Comparison of ENCODE assay signal across 8 cellular contexts in genomic region chrX:40094041-40094899, GRCh38. TPM values are rescaled to one million over a fixed set of nuclear protein-coding genes. Genes with fewer than 3 reads are reported as not detected.
DNase-seq lines count a peak whose midpoint lies in the region; ATAC-seq lines count a peak whose summit lies in the region.

No MANE protein-coding gene starts in this region.

- ATAC-seq in sciatic nerve (peak; percentile 13), HG03025 (IDR thresholded peaks at IDR 0.05; ENCODE audit: low FRiP score, unreplicated experiment) (no peak), HG03108 (IDR thresholded peaks at IDR 0.05; ENCODE audit: unreplicated experiment) (no peak)

- H3K9me3 ChIP-seq in adipocyte (ENCODE audit: control insufficient read depth, low read length): no peaks in the 10 kb centered on the region

- DNase-seq in D341Med (ENCODE audit: low spot score) (peak; percentile 70), NCI-H2227 (lab: John Stamatoyannopoulos, UW; ENCODE audit: unreplicated experiment) (peak; percentile 73), adipocyte (ENCODE audit: low read depth) (peak; percentile 67), hypothalamus (lab: John Stamatoyannopoulos, UW) (peak in 27 of 51 donors; percentile 2 to 50 (median 18)), sciatic nerve (ENCODE audit: low spot score) (peak; percentile 69), NCI-H2081 (lab: John Stamatoyannopoulos, UW) (no peak)

- peak overlapping the region; percentile 68 for H3K9ac ChIP-seq in adipocyte (ENCODE audit: low read length)

- peak overlapping the region; percentile 79 for H3K4me3 ChIP-seq in adipocyte (ENCODE audit: low read length)

- peaks cover 7% of the 10 kb centered on the region for H3K4me1 ChIP-seq in adipocyte (ENCODE audit: control insufficient read depth, insufficient read depth, low read length)

- H3K36me3 ChIP-seq in adipocyte (ENCODE audit: control insufficient read depth, insufficient read depth, low read length, severe bottlenecking): no peaks in the 10 kb centered on the region

- intact Hi-C loops in sciatic nerve (cut with DNase I): no loop called here

- H3K27me3 ChIP-seq in adipocyte (replicated peaks; ENCODE audit: control insufficient read depth, insufficient read depth, low read length): peaks cover 11% of the 10 kb centered on the region

RNA-seq across cellular contexts. Expression of gene BCOR, which starts 3.5 kb away (rescaled TPM):
- total RNA-seq in sciatic nerve: 42.0 TPM

Comparison
In these comparisons a context has a peak if more than half of its experiments do, and no peak if none do; other contexts are left out.
1. DNase-seq: peak in D341Med (single experiment), NCI-H2227 (single experiment), adipocyte (single experiment), hypothalamus (27 of 51) and sciatic nerve (single experiment); none in NCI-H2081 (0 of 2).